Comparison of ENCODE assay signal across 11 cellular contexts in genomic region chr13:103514188-103514587, GRCh38.
"Had no signal": no experiment of that assay in that cellular context is flagged by ENCODE, and none has a peak within 500 bp of the region (broad histone marks: within the 10 kb centered on the region; RNA-seq: fewer than 3 reads in every experiment).

No MANE protein-coding gene starts in this region.

- H3K27ac Mint-ChIP-seq: GM23338, H9, HFFc6 had no signal

- H3K9me3 ChIP-seq: HAP-1 had no signal

- H2AFZ ChIP-seq: GM23248, GM23338 had no signal

- H3K4me1 ChIP-seq: HAP-1 had no signal

- FAIRE-seq: H1, H54 had no signal

- H3K9ac ChIP-seq: GM23248 had no signal

- H3K4me2 ChIP-seq: GM23338 had no signal

- H3K4me3 Mint-ChIP-seq: GM23338, H9, HFFc6 had no signal

- DNase-seq: GM23248, GOT3, H7, H9, HCEC 1CT, HFFc6 had no signal

- ATAC-seq: GM23338, HCT116 had no signal

- H3K36me3 ChIP-seq: HAP-1 had no signal

- H3K9me3 Mint-ChIP-seq: H9 had no signal

- H3K4me3 ChIP-seq: GM23248, GM23338, HAP-1 had no signal

- H3K27ac ChIP-seq: GM23248 had no signal
